Comparison of ENCODE assay signal across 35 cellular contexts in genomic region chr18:22368066-22368465, GRCh38. TPM values are rescaled to one million over a fixed set of nuclear protein-coding genes. Genes with fewer than 3 reads are reported as not detected.
"Had no signal": no experiment of that assay in that cellular context is flagged by ENCODE, and none has a peak within 500 bp of the region (broad histone marks: within the 10 kb centered on the region; RNA-seq: fewer than 3 reads in every experiment).

No MANE protein-coding gene starts in this region.

- H3K27me3 Mint-ChIP-seq: activated CD8-positive, alpha-beta T cell treated with anti-CD3 and anti-CD28 coated beads for 36 hours had no signal

- H3K4me1 ChIP-seq: Peyer's patch, SJCRH30 had no signal

- DNase-seq: activated CD4-positive, alpha-beta T cell treated with anti-CD3 and anti-CD28 coated beads for 1 hour; activated CD4-positive, alpha-beta T cell treated with anti-CD3 and anti-CD28 coated beads for 48 hours; activated CD4-positive, CD25-positive, alpha-beta regulatory T cell; activated CD8-positive, alpha-beta T cell treated with anti-CD3 and anti-CD28 coated beads for 36 hours; activated gamma-delta T cell; activated naive CD4-positive, alpha-beta T cell treated with Interleukin-2 at 50 U/mL for 16 hours; activated naive CD8-positive, alpha-beta T cell treated with anti-CD3 and anti-CD28 coated beads, Interleukin-2, amount 10 ng/mL, durations not matched to agents 7 days and 5 days; activated T-cell treated with anti-CD3 and anti-CD28 coated beads, Interleukin-2, amount 50 U/mL, for 1 hour; NCI-H1092 treated with DMSO at 0.1 percent for 48 hours; NCI-H1417; NCI-H146; NCI-H187; NCI-H2029 treated with DMSO at 0.1 percent for 48 hours; NCI-H2107; NCI-H2171; NCI-H510A; NCI-H526; NCI-H748 treated with DMSO at 0.1 percent for 48 hours; NK-92 treated with Interleukin-12 subunit alpha and Interleukin-12 subunit beta, amount 100 ng/mL, for 24 hours; Peyer's patch; RPMI8226; SJCRH30; T1000; WERI-Rb-1 had no signal

- H3K27ac Mint-ChIP-seq: activated CD8-positive, alpha-beta T cell treated with anti-CD3 and anti-CD28 coated beads for 36 hours; activated naive CD4-positive, alpha-beta T cell treated with anti-CD3 and anti-CD28 coated beads, Interleukin-2, amount 50 U/mL, for 24 hours; activated naive CD8-positive, alpha-beta T cell treated with anti-CD3 and anti-CD28 coated beads, Interleukin-2, amount 10 ng/mL, durations not matched to agents 7 days and 5 days; activated T-helper 2 cell treated with anti-CD3 and anti-CD28 coated beads, Interferon-gamma antibody, Interleukin-2, Interleukin-4, amounts not matched to agents 10 μg/mL and 5 μg/mL and 100 μg/mL, durations not matched to agents 14 hours and 24 hours and 36 hours; brain had no signal

- H3K9me3 Mint-ChIP-seq: activated CD8-positive, alpha-beta T cell treated with anti-CD3 and anti-CD28 coated beads for 36 hours; activated naive CD4-positive, alpha-beta T cell treated with anti-CD3 and anti-CD28 coated beads, Interleukin-2, amount 50 U/mL, for 24 hours; activated naive CD8-positive, alpha-beta T cell treated with anti-CD3 and anti-CD28 coated beads, Interleukin-2, amount 10 ng/mL, durations not matched to agents 7 days and 5 days; activated T-helper 2 cell treated with anti-CD3 and anti-CD28 coated beads, Interferon-gamma antibody, Interleukin-2, Interleukin-4, amounts not matched to agents 10 μg/mL and 5 μg/mL and 100 μg/mL, durations not matched to agents 14 hours and 24 hours and 36 hours; brain; central memory CD8-positive, alpha-beta T cell had no signal

- H3K27me3 ChIP-seq: Peyer's patch, SJCRH30 had no signal

- H3K27ac ChIP-seq: Peyer's patch, SJCRH30, SK-N-MC, WERI-Rb-1 had no signal

- ATAC-seq: activated CD8-positive, alpha-beta T cell treated with anti-CD3 and anti-CD28 coated beads for 36 hours; K562 had no signal

- FAIRE-seq: K562 had no signal

- H3K4me1 Mint-ChIP-seq: activated naive CD4-positive, alpha-beta T cell treated with anti-CD3 and anti-CD28 coated beads, Interleukin-2, amount 50 U/mL, for 24 hours; activated naive CD8-positive, alpha-beta T cell treated with anti-CD3 and anti-CD28 coated beads, Interleukin-2, amount 10 ng/mL, durations not matched to agents 7 days and 5 days; brain had no signal

- H3K9me3 ChIP-seq: Peyer's patch, SJCRH30 had no signal

- H3K36me3 Mint-ChIP-seq: activated naive CD4-positive, alpha-beta T cell treated with anti-CD3 and anti-CD28 coated beads, Interleukin-2, amount 50 U/mL, for 24 hours; activated naive CD8-positive, alpha-beta T cell treated with anti-CD3 and anti-CD28 coated beads, Interleukin-2, amount 10 ng/mL, durations not matched to agents 7 days and 5 days; brain had no signal

- H3K4me3 Mint-ChIP-seq: activated CD8-positive, alpha-beta T cell treated with anti-CD3 and anti-CD28 coated beads for 36 hours; activated naive CD4-positive, alpha-beta T cell treated with anti-CD3 and anti-CD28 coated beads, Interleukin-2, amount 50 U/mL, for 24 hours; activated naive CD8-positive, alpha-beta T cell treated with anti-CD3 and anti-CD28 coated beads, Interleukin-2, amount 10 ng/mL, durations not matched to agents 7 days and 5 days; brain; central memory CD8-positive, alpha-beta T cell had no signal

- H3K36me3 ChIP-seq: Peyer's patch, SJCRH30, WERI-Rb-1 had no signal

- H3K4me3 ChIP-seq: K562, Peyer's patch, SJCRH30, SK-N-MC had no signal

RNA-seq across cellular contexts. Expression of gene CTAGE1, which starts 49.6 kb away (rescaled TPM):
- total RNA-seq: activated CD8-positive, alpha-beta memory T cell treated with anti-CD3 and anti-CD28 coated beads for 36 hours; activated CD8-positive, alpha-beta T cell treated with anti-CD3 and anti-CD28 coated beads for 36 hours; activated naive CD8-positive, alpha-beta T cell treated with anti-CD3 and anti-CD28 coated beads, Interleukin-2, amount 10 ng/mL, durations not matched to agents 7 days and 5 days; activated T-helper 2 cell treated with anti-CD3 and anti-CD28 coated beads, Interferon-gamma antibody, Interleukin-2, Interleukin-4, amounts not matched to agents 10 μg/mL and 5 μg/mL and 100 μg/mL, durations not matched to agents 14 hours and 24 hours and 36 hours; K562; PC-3; Peyer's patch; SJCRH30; T-helper 1 cell treated with Interleukin-12 subunit alpha and Interleukin-12 subunit beta and Interleukin-4 antibody, amounts not matched to agents 30 ng/mL and 1 ng/mL, for 36 hours; T-helper 2 cell treated with Interferon-gamma antibody and Interleukin-4, amounts not matched to agents 100 ng/mL and 5 ng/mL, for 36 hours had no signal
- polyA plus RNA-seq: adipose tissue, K562 had no signal
